In genomic region chr15:52558196-52558595, GRCh38 we compare ENCODE assay signal across 8 cellular contexts. TPM values are rescaled to one million over a fixed set of nuclear protein-coding genes. Genes with fewer than 3 reads are reported as not detected.
DNase-seq lines count a peak whose midpoint lies in the region; ATAC-seq and TF ChIP-seq lines count a peak whose summit lies in the region.

No MANE protein-coding gene starts in this region.

- DNase-seq in CD8-positive, alpha-beta memory T cell = peak in 3 of 5 donors; percentile 14 to 71 (median 19)
- peak; percentile 82 for DNase-seq in activated effector memory CD4-positive, alpha-beta T cell treated with anti-CD3 and anti-CD28 coated beads, Interleukin-2, amount 50 U/mL, for 16 hours
- DNase-seq in mesothelial cell of epicardium (ENCODE audit: low spot score in 2 of 2, unreplicated experiment in 2 of 2) (no peak), NCI-H1436 treated with DMSO at 0.1 percent for 48 hours (lab: John Stamatoyannopoulos, UW) (no peak), T1000 (lab: John Stamatoyannopoulos, UW) (no peak), COLO829 (ENCODE audit: low spot score) (no peak)

- H3K4me1 Mint-ChIP-seq in CD8-positive, alpha-beta memory T cell = peaks cover 63 to 90% (median 87%) of the 10 kb centered on the region in 3 donors
- peaks cover 44 to 61% (median 47%) of the 10 kb centered on the region in 3 donors for H3K4me1 Mint-ChIP-seq in IgD-negative memory B cell
- H3K4me1 Mint-ChIP-seq in mesothelial cell of epicardium = peaks cover 14% of the 10 kb centered on the region

- H3K27me3 Mint-ChIP-seq in CD8-positive, alpha-beta memory T cell = no peaks in the 10 kb centered on the region
- H3K27me3 Mint-ChIP-seq in IgD-negative memory B cell = no peaks in the 10 kb centered on the region
- no peaks in the 10 kb centered on the region for H3K27me3 Mint-ChIP-seq in mesothelial cell of epicardium (ENCODE audit: low read depth)

- H3K4me3 Mint-ChIP-seq in CD8-positive, alpha-beta memory T cell = peak overlapping the region in 6 of 7 donors; percentile 16 to 64 (median 37)
- H3K4me3 Mint-ChIP-seq in IgD-negative memory B cell (peak overlapping the region in 1 of 4 donors; percentile 81), mesothelial cell of epicardium (no peak overlapping the region)

- ATAC-seq in GM21619 (IDR thresholded peaks at IDR 0.05; ENCODE audit: unreplicated experiment) = peak; percentile 68

- peaks cover 12% of the 10 kb centered on the region for H3K36me3 ChIP-seq in CD8-positive, alpha-beta memory T cell (ENCODE audit: insufficient read depth, low read length)

- CTCF ChIA-PET in CD8-positive, alpha-beta memory T cell (lab: Charles Lee) = no interaction called here

- H3K27me3 ChIP-seq in CD8-positive, alpha-beta memory T cell (ENCODE audit: insufficient read depth, low read length, poor library complexity, severe bottlenecking) = no peaks in the 10 kb centered on the region

- H3K36me3 Mint-ChIP-seq in CD8-positive, alpha-beta memory T cell = peaks cover 4 to 48% (median 14%) of the 10 kb centered on the region in 3 donors
- H3K36me3 Mint-ChIP-seq in IgD-negative memory B cell (peaks cover 3% of the 10 kb centered on the region), mesothelial cell of epicardium (peaks cover 23% of the 10 kb centered on the region)

- no peaks in the 10 kb centered on the region for H3K9me3 Mint-ChIP-seq in CD8-positive, alpha-beta memory T cell
- H3K9me3 Mint-ChIP-seq in IgD-negative memory B cell (no peaks in the 10 kb centered on the region), mesothelial cell of epicardium (no peaks in the 10 kb centered on the region)

- POLR2A ChIA-PET in CD8-positive, alpha-beta memory T cell (lab: Charles Lee) = interaction anchor here (0.7 kb wide), 1 partner anchor 8 kb away, joined by 10 read pairs; no protein-coding TSS in a partner anchor

- no peak for TF ChIP-seq CTCF in mesothelial cell of epicardium (IDR thresholded peaks at IDR 0.05; ENCODE audit: unreplicated experiment)

- peaks cover 20% of the 10 kb centered on the region for H3K4me1 ChIP-seq in CD8-positive, alpha-beta memory T cell (ENCODE audit: insufficient read depth, low read length)

- H3K27ac Mint-ChIP-seq in CD8-positive, alpha-beta memory T cell = peak overlapping the region in 6 of 8 donors; percentile 22 to 80 (median 56)
- H3K27ac Mint-ChIP-seq in IgD-negative memory B cell (peak overlapping the region in 2 of 3 donors; percentile 27 to 83), mesothelial cell of epicardium (peak overlapping the region; percentile 53)

- H3K9me3 ChIP-seq in CD8-positive, alpha-beta memory T cell (ENCODE audit: low read length) = no peaks in the 10 kb centered on the region

- no peak overlapping the region for H3K4me3 ChIP-seq in CD8-positive, alpha-beta memory T cell (ENCODE audit: low read length)

- no peak overlapping the region for H3K27ac ChIP-seq in CD8-positive, alpha-beta memory T cell (ENCODE audit: low read depth, low read length)

RNA-seq across cellular contexts. Expression of gene ARPP19, which starts 10.6 kb away (rescaled TPM):
- 100 to 1,000 TPM; 226 to 270 TPM for total RNA-seq in CD8-positive, alpha-beta memory T cell
- polyA plus RNA-seq in CD8-positive, alpha-beta memory T cell = 55.3 TPM
- polyA plus RNA-seq in IgD-negative memory B cell = 64.6 TPM
- 144 to 152 TPM (median 146 TPM) in 3 replicates for total RNA-seq in mesothelial cell of epicardium

RNA-seq across cellular contexts. Expression of gene MYO5A, which starts 29.5 kb away (rescaled TPM):
- total RNA-seq in CD8-positive, alpha-beta memory T cell = 10 to 100 TPM; 31.0 to 37.3 TPM
- 15.8 TPM for polyA plus RNA-seq in CD8-positive, alpha-beta memory T cell
- polyA plus RNA-seq in IgD-negative memory B cell = 16.7 TPM
- total RNA-seq in mesothelial cell of epicardium = 13.7 to 15.3 TPM (median 14.4 TPM) in 3 replicates

Comparison
In these comparisons a context has a peak if more than half of its experiments do, and no peak if none do; other contexts are left out.
1. DNase-seq: peak in CD8-positive, alpha-beta memory T cell (3 of 5) and activated effector memory CD4-positive, alpha-beta T cell treated with anti-CD3 and anti-CD28 coated beads, Interleukin-2, amount 50 U/mL, for 16 hours (single experiment); none in mesothelial cell of epicardium (0 of 2), NCI-H1436 treated with DMSO at 0.1 percent for 48 hours (single experiment), T1000 (single experiment) and COLO829 (single experiment).
2. Peak in every context shown above with its lines, with median percentiles within 50 percentile points of each other: H3K27ac Mint-ChIP-seq.